Comparison of ENCODE assay signal across 32 cellular contexts in genomic region chr11:123378096-123378495, GRCh38.
"Had no signal": no experiment of that assay in that cellular context is flagged by ENCODE, and none has a peak within 500 bp of the region (broad histone marks: within the 10 kb centered on the region; RNA-seq: fewer than 3 reads in every experiment).

No MANE protein-coding gene starts in this region.

- ATAC-seq: Right ventricle myocardium inferior had no signal

- DNase-seq: activated B cell treated with CpG ODN at 0.5 μM for 24 hours; activated CD4-positive, alpha-beta memory T cell treated with anti-CD3 and anti-CD28 coated beads for 36 hours; activated CD4-positive, alpha-beta T cell treated with anti-CD3 and anti-CD28 coated beads for 4 hours; activated CD4-positive, alpha-beta T cell treated with anti-CD3 and anti-CD28 coated beads, Interleukin-2, amount 50 U/mL, for 1 hour; activated CD4-positive, CD25-positive, alpha-beta regulatory T cell treated with anti-CD3 and anti-CD28 coated beads, Interleukin-2, amount 50 U/mL, for 72 hours; activated CD8-positive, alpha-beta memory T cell treated with anti-CD3 and anti-CD28 coated beads, Interleukin-2, amount 50 U/mL, for 48 hours; activated effector memory CD4-positive, alpha-beta T cell treated with Interleukin-2 at 50 U/mL for 16 hours; activated naive CD4-positive, alpha-beta T cell treated with anti-CD3 and anti-CD28 coated beads, Interleukin-2, amount 50 U/mL, for 16 hours; activated naive CD8-positive, alpha-beta T cell treated with anti-CD3 and anti-CD28 coated beads, Interleukin-2, amount 10 ng/mL, durations not matched to agents 7 days and 5 days; activated T-cell treated with anti-CD3 and anti-CD28 coated beads, Interleukin-2, amount 50 U/mL, for 48 hours; amygdala; Karpas-422; KBM-7; NCI-H1105; NCI-H1417 treated with DMSO at 0.1 percent for 48 hours; NCI-H187 treated with DMSO at 0.1 percent for 48 hours; NCI-H2081; NCI-H2171 treated with DMSO at 0.1 percent for 48 hours; NCI-H2227 treated with DMSO at 0.1 percent for 48 hours; NCI-H446 treated with DMSO at 0.1 percent for 48 hours; NCI-H524; NCI-H69; SIG-M5; SW 1271; T-helper 1 cell; T-helper 2 cell; T-helper 9 cell had no signal

- H3K27ac ChIP-seq: ascending aorta, cardiac muscle cell, RWPE1, VCaP had no signal

- H3K27me3 ChIP-seq: ascending aorta, cardiac muscle cell had no signal

- H3K4me1 ChIP-seq: ascending aorta had no signal

- H3K9me3 ChIP-seq: ascending aorta had no signal

- H3K4me3 ChIP-seq: ascending aorta, cardiac muscle cell had no signal

- H3K36me3 ChIP-seq: ascending aorta, cardiac muscle cell had no signal
